In genomic region chr7:74726309-74727101, GRCh38 we compare ENCODE assay signal across 18 cellular contexts. TPM values are rescaled to one million over a fixed set of nuclear protein-coding genes. Genes with fewer than 3 reads are reported as not detected.
"Had no signal": no experiment of that assay in that cellular context is flagged by ENCODE, and none has a peak within 500 bp of the region (broad histone marks: within the 10 kb centered on the region; RNA-seq: fewer than 3 reads in every experiment).

No MANE protein-coding gene starts in this region.

- H3K27me3 Mint-ChIP-seq: activated naive CD4-positive, alpha-beta T cell treated with anti-CD3 and anti-CD28 coated beads, Interleukin-2, amount 50 U/mL, for 24 hours; central memory CD8-positive, alpha-beta T cell; progenitor cell of endocrine pancreas had no signal

- H3K4me1 Mint-ChIP-seq: central memory CD8-positive, alpha-beta T cell had no signal

- H3K4me3 ChIP-seq: lung, mucosa of descending colon had no signal

- H3K27ac Mint-ChIP-seq: progenitor cell of endocrine pancreas had no signal

- H3K4me3 Mint-ChIP-seq: activated naive CD4-positive, alpha-beta T cell treated with anti-CD3 and anti-CD28 coated beads, Interleukin-2, amount 50 U/mL, for 24 hours; central memory CD8-positive, alpha-beta T cell; natural killer cell had no signal

- H3K27me3 ChIP-seq: foreskin keratinocyte had no signal

- ATAC-seq: foreskin keratinocyte, left cardiac atrium, mucosa of descending colon, natural killer cell, right cardiac atrium had no signal

- H3K9me3 ChIP-seq: mucosa of descending colon had no signal

- H3K36me3 Mint-ChIP-seq: natural killer cell had no signal

- H3K27ac ChIP-seq: foreskin keratinocyte had no signal

- H3K9me3 Mint-ChIP-seq: activated naive CD4-positive, alpha-beta T cell treated with anti-CD3 and anti-CD28 coated beads, Interleukin-2, amount 50 U/mL, for 24 hours; central memory CD8-positive, alpha-beta T cell; natural killer cell had no signal

- DNase-seq: activated CD4-positive, alpha-beta T cell treated with anti-CD3 and anti-CD28 coated beads for 1 hour; activated CD4-positive, alpha-beta T cell treated with anti-CD3 and anti-CD28 coated beads, Interleukin-2, amount 50 U/mL, for 4 hours; activated effector memory CD4-positive, alpha-beta T cell treated with Interleukin-2 at 50 U/mL for 16 hours; activated T-cell treated with anti-CD3 and anti-CD28 coated beads, Interleukin-2, amount 50 U/mL, for 1 hour; cortex of kidney; effector memory CD4-positive, alpha-beta T cell; foreskin keratinocyte; left cardiac atrium; mucosa of descending colon; natural killer cell; occipital lobe; right cardiac atrium; stimulated activated CD4-positive, alpha-beta T cell treated with anti-CD3 and anti-CD28 coated beads, Interleukin-1b, Interleukin-23, amount 100 ng/mL, for 48 hours; T1000 had no signal

- H3K4me1 ChIP-seq: foreskin keratinocyte had no signal

RNA-seq across cellular contexts. Expression of gene NCF1, which starts 47.3 kb away (rescaled TPM):
- total RNA-seq: occipital lobe, progenitor cell of endocrine pancreas had no signal
